1 cellular context compared by ENCODE assay signal in genomic region chr17:2058521-2059124, GRCh38.
A peak's percentile ranks its signal among the peaks of the same experiment; 100 is the strongest.
TF ChIP-seq lines count a peak whose summit lies in the region.

No MANE protein-coding gene starts in this region.

TF ChIP-seq in K562, 482 proteins besides CTCF, POLR2A, EP300 and RAD21:
- peak; percentile 31 for TF ChIP-seq RBM22 (IDR thresholded peaks at IDR 0.05; ENCODE audit: low read depth, low read length, poor library complexity, severe bottlenecking)
- TF ChIP-seq ZFX (CRISPR knock-in tag; IDR thresholded peaks at IDR 0.05): peak; percentile 65
- TF ChIP-seq ZBTB33 (CRISPR knock-in tag; IDR thresholded peaks at IDR 0.05): peak; percentile 100
- no peak for TF ChIP-seq NONO (IDR thresholded peaks at IDR 0.05; ENCODE audit: low read depth in 2 of 2, low read length in 1 of 2)
- no peak for TF ChIP-seq FOXA1 (IDR thresholded peaks at IDR 0.05; ENCODE audit: borderline replicate concordance)
- peak; percentile 26; the same call in 1 of the 2 replicates for TF ChIP-seq STAG1 (CRISPR knock-in tag; IDR thresholded peaks at IDR 0.05; ENCODE audit: borderline replicate concordance)
- no peak for TF ChIP-seq NUFIP1 (IDR thresholded peaks at IDR 0.05; ENCODE audit: partially characterized antibody)
- TF ChIP-seq GABPB1 (CRISPR knock-in tag; IDR thresholded peaks at IDR 0.05): peak; percentile 32; the same call in 1 of the 2 replicates
- TF ChIP-seq TFAP4 (CRISPR knock-in tag; IDR thresholded peaks at IDR 0.05; ENCODE audit: borderline replicate concordance): peak; percentile 62; the same call in 1 of the 2 replicates
- TF ChIP-seq PBX2 (CRISPR knock-in tag; IDR thresholded peaks at IDR 0.05; ENCODE audit: low read depth): no peak
- no peak for TF ChIP-seq PBX2 (tag; conservative IDR thresholded peaks at IDR 0.05; ENCODE audit: low read depth)
- no peak for TF ChIP-seq SRSF9 (IDR thresholded peaks at IDR 0.05; ENCODE audit: borderline replicate concordance, low read depth, low read length)
- no peak for TF ChIP-seq CSDE1 (IDR thresholded peaks at IDR 0.05)
